11 cellular contexts compared by ENCODE assay signal in the genomic region with DNA sequence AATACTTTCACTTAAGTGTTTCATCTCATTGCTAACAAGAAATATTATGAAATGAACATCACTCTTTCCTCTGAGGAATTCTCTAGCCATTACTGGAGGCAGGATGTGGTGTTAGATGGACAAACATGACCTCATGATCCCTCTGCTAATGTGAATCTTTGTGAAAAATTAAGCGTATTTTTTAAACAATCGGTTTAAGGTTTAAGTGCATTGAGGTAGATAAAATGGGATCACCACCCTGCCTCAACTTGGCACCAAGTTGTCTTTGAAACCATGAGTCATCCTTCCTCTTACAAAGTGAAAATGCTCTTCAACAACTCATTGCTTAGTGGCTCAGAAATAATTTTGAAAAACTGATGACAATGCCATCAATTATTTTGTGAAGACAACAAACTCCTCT.
DNase-seq lines count a peak whose midpoint lies in the region; FAIRE-seq and TF ChIP-seq lines count a peak whose summit lies in the region.
"Had no signal": no experiment of that assay in that cellular context is flagged by ENCODE, and none has a peak within 500 bp of the region (broad histone marks: within the 10 kb centered on the region; RNA-seq: fewer than 3 reads in every experiment).

No MANE protein-coding gene starts in this region.

- peak overlapping the region; percentile 40; the same call in 1 of the 2 replicates for H3K9ac ChIP-seq in SK-N-SH

- H3K79me2 ChIP-seq in SK-N-SH (ENCODE audit: insufficient read depth), result peaks cover 69% of the 10 kb centered on the region

- H4K20me1 ChIP-seq in SK-N-SH (ENCODE audit: insufficient read depth), result no peaks in the 10 kb centered on the region

- TF ChIP-seq POLR2A in H54 (IDR thresholded peaks at IDR 0.05; ENCODE audit: low read depth, low read length) (no peak), vagina (IDR thresholded peaks at IDR 0.05) (no peak)

- H3K4me3 ChIP-seq in SK-N-SH (ENCODE audit: low read depth in 2 of 2, low read length in 1 of 2), result no peak overlapping the region
- no peak overlapping the region for H3K4me3 ChIP-seq in foreskin fibroblast (ENCODE audit: low read depth in 1 of 2, low read length in 2 of 2)
- no peak overlapping the region for H3K4me3 ChIP-seq in vagina
- H3K4me3 ChIP-seq: suprapubic skin had no signal

- H3K4me1 ChIP-seq in SK-N-SH (ENCODE audit: control insufficient read depth in 1 of 2, insufficient read depth in 2 of 2, low read depth in 1 of 2, low read length in 1 of 2) (peaks cover 2 to 21% of the 10 kb centered on the region in 2 experiments; a peak in 1 of 4 replicates), vagina (no peaks in the 10 kb centered on the region)
- H3K4me1 ChIP-seq: suprapubic skin had no signal

- no peaks in the 10 kb centered on the region for H3K9me2 ChIP-seq in SK-N-SH

- intact Hi-C loops in vagina (cut with DNase I), result no loop called here

- peak overlapping the region; percentile 67 to 94 for H3K27ac ChIP-seq in SK-N-SH (ENCODE audit: low read depth in 2 of 2, low read length in 1 of 2)
- no peak overlapping the region for H3K27ac ChIP-seq in vagina
- H3K27ac ChIP-seq: suprapubic skin had no signal

- peak; percentile 78 for DNase-seq in COLO829 (ENCODE audit: low spot score)
- DNase-seq in H54 (ENCODE audit: insufficient read length, low spot score), result no peak
- DNase-seq in SK-N-SH, result no peak
- peak; percentile 87 to 89 for DNase-seq in foreskin fibroblast
- no peak for DNase-seq in NCI-H1092 treated with DMSO at 0.1 percent for 48 hours (lab: John Stamatoyannopoulos, UW)
- DNase-seq in COLO668 (lab: John Stamatoyannopoulos, UW; ENCODE audit: unreplicated experiment), result no peak
- no peak for DNase-seq in vagina (ENCODE audit: extremely low spot score in 2 of 2)
- DNase-seq in GM19240 (ENCODE audit: insufficient read length, low spot score), result no peak
- DNase-seq: mesendoderm, NCI-H2081 had no signal

- H3K36me3 ChIP-seq in SK-N-SH (replicated peaks in 1 of 2; ENCODE audit: control insufficient read depth in 1 of 2, insufficient read depth in 2 of 2, low read length in 1 of 2) (peaks cover 0 to 3% of the 10 kb centered on the region in 2 experiments), vagina (no peaks in the 10 kb centered on the region)
- H3K36me3 ChIP-seq: suprapubic skin had no signal

- 4% methylated on average over 2 of the region's 2 CpGs for WGBS in SK-N-SH (ENCODE audit: low lambda C conversion rate)

- no peak for TF ChIP-seq CTCF in SK-N-SH (IDR thresholded peaks at IDR 0.05)
- no peak for TF ChIP-seq CTCF in foreskin fibroblast (IDR thresholded peaks at IDR 0.05; ENCODE audit: low read depth, low read length)
- no peak for TF ChIP-seq CTCF in vagina (IDR thresholded peaks at IDR 0.05)

- H3K27me3 ChIP-seq in SK-N-SH (ENCODE audit: insufficient read depth) (no peaks in the 10 kb centered on the region), vagina (no peaks in the 10 kb centered on the region)
- H3K27me3 ChIP-seq: suprapubic skin had no signal

- peak; percentile 98 for FAIRE-seq in H54 (lab: Jason Lieb, UNC)

- peaks cover 52% of the 10 kb centered on the region for H3F3A ChIP-seq in SK-N-SH (replicated peaks; ENCODE audit: insufficient read depth)

- no peak overlapping the region for H2AFZ ChIP-seq in SK-N-SH (ENCODE audit: low read depth)

- CTCF ChIA-PET in SK-N-SH (lab: Yijun Ruan, JAX), result no interaction called here

- no peak for TF ChIP-seq RAD21 in SK-N-SH (IDR thresholded peaks at IDR 0.05; ENCODE audit: low read length)

- TF ChIP-seq EP300 in SK-N-SH (IDR thresholded peaks at IDR 0.05; ENCODE audit: borderline replicate concordance in 1 of 2, low read depth in 1 of 2, low read length in 1 of 2), result peak; percentile 5 to 90; a peak in 2 of 4 replicates

- H3K9me3 ChIP-seq in SK-N-SH (no peaks in the 10 kb centered on the region), vagina (no peaks in the 10 kb centered on the region)
- H3K9me3 ChIP-seq: suprapubic skin had no signal

- POLR2A ChIA-PET in SK-N-SH (lab: Yijun Ruan, JAX), result no interaction called here

- H3K4me2 ChIP-seq in SK-N-SH, result peak overlapping the region; percentile 30

TF ChIP-seq in SK-N-SH, 30 proteins besides CTCF, POLR2A, EP300 and RAD21 (continues in another document):
- TF ChIP-seq TCF12 (IDR thresholded peaks at IDR 0.05), result peak; percentile 82
- TF ChIP-seq, protein P1, sequence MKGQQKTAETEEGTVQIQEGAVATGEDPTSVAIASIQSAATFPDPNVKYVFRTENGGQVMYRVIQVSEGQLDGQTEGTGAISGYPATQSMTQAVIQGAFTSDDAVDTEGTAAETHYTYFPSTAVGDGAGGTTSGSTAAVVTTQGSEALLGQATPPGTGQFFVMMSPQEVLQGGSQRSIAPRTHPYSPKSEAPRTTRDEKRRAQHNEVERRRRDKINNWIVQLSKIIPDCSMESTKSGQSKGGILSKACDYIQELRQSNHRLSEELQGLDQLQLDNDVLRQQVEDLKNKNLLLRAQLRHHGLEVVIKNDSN (IDR thresholded peaks at IDR 0.05; ENCODE audit: borderline replicate concordance, low read depth), result no peak
- TF ChIP-seq MEF2A (IDR thresholded peaks at IDR 0.05; ENCODE audit: borderline replicate concordance, low read depth), result no peak
- TF ChIP-seq, protein P2, sequence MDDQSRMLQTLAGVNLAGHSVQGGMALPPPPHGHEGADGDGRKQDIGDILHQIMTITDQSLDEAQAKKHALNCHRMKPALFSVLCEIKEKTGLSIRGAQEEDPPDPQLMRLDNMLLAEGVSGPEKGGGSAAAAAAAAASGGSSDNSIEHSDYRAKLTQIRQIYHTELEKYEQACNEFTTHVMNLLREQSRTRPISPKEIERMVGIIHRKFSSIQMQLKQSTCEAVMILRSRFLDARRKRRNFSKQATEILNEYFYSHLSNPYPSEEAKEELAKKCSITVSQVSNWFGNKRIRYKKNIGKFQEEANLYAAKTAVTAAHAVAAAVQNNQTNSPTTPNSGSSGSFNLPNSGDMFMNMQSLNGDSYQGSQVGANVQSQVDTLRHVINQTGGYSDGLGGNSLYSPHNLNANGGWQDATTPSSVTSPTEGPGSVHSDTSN (IDR thresholded peaks at IDR 0.05), result peak; percentile 81
- no peak for TF ChIP-seq EZH2phosphoT487 (IDR thresholded peaks at IDR 0.05; ENCODE audit: borderline replicate concordance, low read depth)
- TF ChIP-seq, protein P3, sequence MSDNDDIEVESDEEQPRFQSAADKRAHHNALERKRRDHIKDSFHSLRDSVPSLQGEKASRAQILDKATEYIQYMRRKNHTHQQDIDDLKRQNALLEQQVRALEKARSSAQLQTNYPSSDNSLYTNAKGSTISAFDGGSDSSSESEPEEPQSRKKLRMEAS (IDR thresholded peaks at IDR 0.05; ENCODE audit: low read depth), result peak; percentile 50; the same call in 1 of the 2 replicates
- TF ChIP-seq RXRA (IDR thresholded peaks at IDR 0.05; ENCODE audit: borderline replicate concordance, low read depth), result peak; percentile 76; the same call in 1 of the 2 replicates
- no peak for TF ChIP-seq ELF1 (IDR thresholded peaks at IDR 0.05)
- no peak for TF ChIP-seq GATA2 (CRISPR knock-in tag; IDR thresholded peaks at IDR 0.05)
- no peak for TF ChIP-seq RFX5 (IDR thresholded peaks at IDR 0.05; ENCODE audit: low read length)
- TF ChIP-seq JUND (IDR thresholded peaks at IDR 0.05), result peak; percentile 93
- TF ChIP-seq, protein P4, sequence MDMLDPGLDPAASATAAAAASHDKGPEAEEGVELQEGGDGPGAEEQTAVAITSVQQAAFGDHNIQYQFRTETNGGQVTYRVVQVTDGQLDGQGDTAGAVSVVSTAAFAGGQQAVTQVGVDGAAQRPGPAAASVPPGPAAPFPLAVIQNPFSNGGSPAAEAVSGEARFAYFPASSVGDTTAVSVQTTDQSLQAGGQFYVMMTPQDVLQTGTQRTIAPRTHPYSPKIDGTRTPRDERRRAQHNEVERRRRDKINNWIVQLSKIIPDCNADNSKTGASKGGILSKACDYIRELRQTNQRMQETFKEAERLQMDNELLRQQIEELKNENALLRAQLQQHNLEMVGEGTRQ (IDR thresholded peaks at IDR 0.05; ENCODE audit: borderline replicate concordance, low read depth, low read length), result no peak
- no peak; the same call in 1 of the 2 replicates for TF ChIP-seq YY1 (IDR thresholded peaks at IDR 0.05; ENCODE audit: low read depth)
- TF ChIP-seq, protein P5, sequence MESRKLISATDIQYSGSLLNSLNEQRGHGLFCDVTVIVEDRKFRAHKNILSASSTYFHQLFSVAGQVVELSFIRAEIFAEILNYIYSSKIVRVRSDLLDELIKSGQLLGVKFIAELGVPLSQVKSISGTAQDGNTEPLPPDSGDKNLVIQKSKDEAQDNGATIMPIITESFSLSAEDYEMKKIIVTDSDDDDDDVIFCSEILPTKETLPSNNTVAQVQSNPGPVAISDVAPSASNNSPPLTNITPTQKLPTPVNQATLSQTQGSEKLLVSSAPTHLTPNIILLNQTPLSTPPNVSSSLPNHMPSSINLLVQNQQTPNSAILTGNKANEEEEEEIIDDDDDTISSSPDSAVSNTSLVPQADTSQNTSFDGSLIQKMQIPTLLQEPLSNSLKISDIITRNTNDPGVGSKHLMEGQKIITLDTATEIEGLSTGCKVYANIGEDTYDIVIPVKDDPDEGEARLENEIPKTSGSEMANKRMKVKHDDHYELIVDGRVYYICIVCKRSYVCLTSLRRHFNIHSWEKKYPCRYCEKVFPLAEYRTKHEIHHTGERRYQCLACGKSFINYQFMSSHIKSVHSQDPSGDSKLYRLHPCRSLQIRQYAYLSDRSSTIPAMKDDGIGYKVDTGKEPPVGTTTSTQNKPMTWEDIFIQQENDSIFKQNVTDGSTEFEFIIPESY (IDR thresholded peaks at IDR 0.05; ENCODE audit: borderline replicate concordance, low read depth), result no peak
- 0 out of 2 replicates have a peak, but pooled peaks have one; percentile 27 for TF ChIP-seq SIN3A (IDR thresholded peaks at IDR 0.05; ENCODE audit: borderline replicate concordance, low read depth, low read length)
- TF ChIP-seq TAF1 (IDR thresholded peaks at IDR 0.05; ENCODE audit: borderline replicate concordance, low read depth, low read length), result no peak
- no peak for TF ChIP-seq FOXJ3 (CRISPR knock-in tag; IDR thresholded peaks at IDR 0.05)
- TF ChIP-seq, protein P6, sequence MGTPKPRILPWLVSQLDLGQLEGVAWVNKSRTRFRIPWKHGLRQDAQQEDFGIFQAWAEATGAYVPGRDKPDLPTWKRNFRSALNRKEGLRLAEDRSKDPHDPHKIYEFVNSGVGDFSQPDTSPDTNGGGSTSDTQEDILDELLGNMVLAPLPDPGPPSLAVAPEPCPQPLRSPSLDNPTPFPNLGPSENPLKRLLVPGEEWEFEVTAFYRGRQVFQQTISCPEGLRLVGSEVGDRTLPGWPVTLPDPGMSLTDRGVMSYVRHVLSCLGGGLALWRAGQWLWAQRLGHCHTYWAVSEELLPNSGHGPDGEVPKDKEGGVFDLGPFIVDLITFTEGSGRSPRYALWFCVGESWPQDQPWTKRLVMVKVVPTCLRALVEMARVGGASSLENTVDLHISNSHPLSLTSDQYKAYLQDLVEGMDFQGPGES (IDR thresholded peaks at IDR 0.05; ENCODE audit: low read depth, low read length), result no peak
- no peak for TF ChIP-seq GABPA (IDR thresholded peaks at IDR 0.05; ENCODE audit: low read depth)
- TF ChIP-seq CHD2 (IDR thresholded peaks at IDR 0.05; ENCODE audit: low read length, partially characterized antibody), result no peak
- TF ChIP-seq NFIC (IDR thresholded peaks at IDR 0.05; ENCODE audit: borderline replicate concordance), result peak; percentile 90

Comparison
In these comparisons a context has a peak if more than half of its experiments do, and no peak if none do; other contexts are left out.
1. DNase-seq: peak in COLO829 (single experiment) and foreskin fibroblast (2 of 2); none in H54 (single experiment), SK-N-SH (single experiment), NCI-H1092 treated with DMSO at 0.1 percent for 48 hours (single experiment), COLO668 (single experiment), vagina (0 of 2) and GM19240 (single experiment).